Comparison of ENCODE assay signal across 10 cellular contexts in the genomic region with DNA sequence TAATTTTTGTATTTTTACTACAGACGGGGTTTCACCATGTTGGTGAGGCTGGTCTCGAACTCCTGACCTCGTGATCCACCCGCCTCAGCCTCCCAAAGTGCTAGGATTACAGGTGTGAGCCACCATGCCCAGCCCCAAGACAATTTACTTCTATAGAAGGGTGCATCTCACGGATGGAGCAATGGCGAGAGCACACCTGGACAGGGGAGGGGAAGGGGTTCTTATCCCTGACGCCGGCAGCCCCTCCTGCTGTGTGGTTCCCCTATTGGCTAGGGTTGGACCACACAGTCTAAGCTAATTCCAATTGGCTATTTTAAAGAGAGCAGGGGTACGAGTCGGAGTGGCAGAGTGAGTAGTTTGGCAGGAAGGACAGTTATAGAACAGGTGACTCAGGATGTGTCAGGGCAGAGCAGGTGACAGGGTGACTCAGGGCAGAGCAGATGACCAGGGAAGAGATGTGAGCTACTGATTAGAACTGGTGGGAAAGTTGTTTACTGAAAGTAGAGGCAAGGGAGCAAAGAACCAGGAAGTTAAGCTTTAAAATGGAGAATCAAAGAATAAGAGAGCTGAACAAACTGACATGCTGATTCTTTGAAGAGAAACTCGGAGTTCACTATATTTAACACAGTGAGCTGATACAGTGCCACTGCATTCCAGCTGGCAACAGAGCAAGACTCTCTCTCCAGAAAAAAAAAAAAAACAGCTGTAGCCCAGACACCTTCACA. TPM values are rescaled to one million over a fixed set of nuclear protein-coding genes. Genes with fewer than 3 reads are reported as not detected.
DNase-seq lines count a peak whose midpoint lies in the region; FAIRE-seq and TF ChIP-seq lines count a peak whose summit lies in the region.
"Had no signal": no experiment of that assay in that cellular context is flagged by ENCODE, and none has a peak within 500 bp of the region (broad histone marks: within the 10 kb centered on the region; RNA-seq: fewer than 3 reads in every experiment).

No MANE protein-coding gene starts in this region.

- no peak overlapping the region for H3K27ac ChIP-seq in H1 (ENCODE audit: low read depth, low read length)
- no peak overlapping the region for H3K27ac ChIP-seq in osteoblast (ENCODE audit: low read depth, low read length)
- no peak overlapping the region for H3K27ac ChIP-seq in neural progenitor cell

- H3K4me3 ChIP-seq in H1 (ENCODE audit: extremely low read depth in 1 of 4, insufficient read depth in 2 of 4, low read depth in 3 of 4, low read length in 4 of 4): no peak overlapping the region
- no peak overlapping the region for H3K4me3 ChIP-seq in osteoblast (ENCODE audit: insufficient read depth, low read length)
- H3K4me3 ChIP-seq in neural progenitor cell: no peak overlapping the region

- POLR2A ChIA-PET in H1 (lab: Charles Lee; ENCODE audit: partially characterized antibody): interaction anchor here (0.8 kb wide), 1 partner anchor 9 kb away, joined by 3 read pairs; no protein-coding TSS in a partner anchor

- peaks cover 10% of the 10 kb centered on the region for H3K4me1 Mint-ChIP-seq in neural progenitor cell

- H3K36me3 ChIP-seq in H1 (ENCODE audit: control insufficient read depth in 2 of 4, insufficient read depth in 4 of 4, low read length in 3 of 4) (no peaks in the 10 kb centered on the region), osteoblast (ENCODE audit: insufficient read depth, low read length) (no peaks in the 10 kb centered on the region), neural progenitor cell (no peaks in the 10 kb centered on the region)

- 79% methylated on average over 11 of the region's 11 CpGs; no CpG with 5 or more reads in 1 of the 2 experiments for WGBS in H1 (ENCODE audit: extremely low coverage in 1 of 2, insufficient coverage in 1 of 2, insufficient read length in 1 of 2, insufficient replicate concordance in 2 of 2, low coverage in 1 of 2, low lambda C conversion rate in 2 of 2, missing lambda C conversion rate in 1 of 2), 2 experiments

- no peaks in the 10 kb centered on the region for H3K9me3 Mint-ChIP-seq in neural progenitor cell

- no peak overlapping the region for H3K4me2 ChIP-seq in H1 (ENCODE audit: insufficient read depth in 1 of 2, low read depth in 2 of 2, low read length in 2 of 2)
- H3K4me2 ChIP-seq in osteoblast (ENCODE audit: insufficient read depth, low read length): peak overlapping the region; percentile 28
- no peak overlapping the region for H3K4me2 ChIP-seq in neural progenitor cell

- no peak for TF ChIP-seq RAD21 in H1 (IDR thresholded peaks at IDR 0.05 in 1 of 2, conservative IDR thresholded peaks at IDR 0.05 in 1 of 2; ENCODE audit: low read depth in 2 of 2, low read length in 2 of 2)

- no peak overlapping the region for H3K4ac ChIP-seq in H1 (replicated peaks; ENCODE audit: insufficient read length, low read depth, low read length)

- CTCF ChIA-PET in H1 (lab: Charles Lee; ENCODE audit: partially characterized antibody): interaction anchor here (0.7 to 1.6 kb wide), 5 partner anchors 9 to 813 kb away, joined by 3 to 5 read pairs (median 4); no protein-coding TSS in a partner anchor

- H4K91ac ChIP-seq in H1 (replicated peaks; ENCODE audit: insufficient read length, low read length): no peak overlapping the region

- H3K18ac ChIP-seq in H1 (ENCODE audit: extremely low read depth, low read length): no peak overlapping the region

- H3K79me2 ChIP-seq in H1 (ENCODE audit: control insufficient read depth in 1 of 2, insufficient read depth in 2 of 2, low read length in 2 of 2): no peaks in the 10 kb centered on the region
- H3K79me2 ChIP-seq in osteoblast (ENCODE audit: insufficient read depth, low read length): no peaks in the 10 kb centered on the region
- H3K79me2 ChIP-seq in neural progenitor cell (ENCODE audit: low read depth): no peaks in the 10 kb centered on the region

- TF ChIP-seq EP300 in H1 (IDR thresholded peaks at IDR 0.05; ENCODE audit: borderline replicate concordance in 1 of 2, low read depth in 2 of 2, low read length in 2 of 2): no peak

- H4K5ac ChIP-seq in H1 (ENCODE audit: insufficient read length, low read depth, low read length): no peak overlapping the region

- H3K14ac ChIP-seq in H1 (ENCODE audit: insufficient read length): no peak overlapping the region

- no peaks in the 10 kb centered on the region for H3K36me3 Mint-ChIP-seq in neural progenitor cell

- TF ChIP-seq CTCF in H1 (IDR thresholded peaks at IDR 0.05; ENCODE audit: control extremely low read depth in 1 of 3, insufficient read depth in 1 of 3, low read depth in 1 of 3, low read length in 3 of 3) (no peak), osteoblast (IDR thresholded peaks at IDR 0.05; ENCODE audit: extremely low read depth, low read depth, low read length) (no peak), neural progenitor cell (IDR thresholded peaks at IDR 0.05) (no peak)

- no peak overlapping the region for H2BK20ac ChIP-seq in H1 (ENCODE audit: low read length)

- H2BK5ac ChIP-seq in H1 (ENCODE audit: low read depth, low read length): no peak overlapping the region

- no peak overlapping the region for H3K56ac ChIP-seq in H1 (replicated peaks; ENCODE audit: insufficient read length, low read depth, low read length)

- DNase-seq in EL (peak; percentile 58), NCI-H2029 treated with DMSO at 0.1 percent for 48 hours (lab: John Stamatoyannopoulos, UW) (peak; percentile 46), H1 (ENCODE audit: low read depth in 1 of 2, low spot score in 2 of 2) (no peak), osteoblast (ENCODE audit: insufficient read length, low spot score, missing footprints) (no peak), NCI-H1092 treated with DMSO at 0.1 percent for 48 hours (lab: John Stamatoyannopoulos, UW) (no peak), NCI-H1105 (lab: John Stamatoyannopoulos, UW) (no peak), neural progenitor cell (ENCODE audit: low spot score) (no peak), DMS114 treated with DMSO at 0.1 percent for 48 hours (lab: John Stamatoyannopoulos, UW; ENCODE audit: unreplicated experiment) (no peak)
- DNase-seq: NCI-H524 treated with DMSO at 0.1 percent for 48 hours had no signal

- no peaks in the 10 kb centered on the region for H4K20me1 ChIP-seq in H1 (replicated peaks in 1 of 2; ENCODE audit: control insufficient read depth in 1 of 2, insufficient read depth in 2 of 2, low read length in 2 of 2)
- H4K20me1 ChIP-seq in osteoblast (ENCODE audit: insufficient read depth, low read length): no peaks in the 10 kb centered on the region
- H4K20me1 ChIP-seq in neural progenitor cell (ENCODE audit: low read depth): no peaks in the 10 kb centered on the region

- H3F3A ChIP-seq in neural progenitor cell (ENCODE audit: low read depth): no peaks in the 10 kb centered on the region

- no peak overlapping the region for H3K4me3 Mint-ChIP-seq in neural progenitor cell

- FAIRE-seq in H1 (lab: Jason Lieb, UNC): no peak
- FAIRE-seq: colon had no signal

- H2BK12ac ChIP-seq in H1 (ENCODE audit: low read depth, low read length): peak overlapping the region; percentile 27; the same call in 1 of the 2 replicates

- H3K27me3 ChIP-seq in H1 (replicated peaks in 1 of 4; ENCODE audit: control insufficient read depth in 3 of 4, extremely low read depth in 1 of 4, insufficient read depth in 3 of 4, low read length in 3 of 4) (peaks cover 0 to under 1% (median under 1%) of the 10 kb centered on the region in 4 experiments; a peak in 1 of 7 replicates), osteoblast (ENCODE audit: insufficient read depth, low read length) (peaks cover 24% of the 10 kb centered on the region), neural progenitor cell (peaks cover 32% of the 10 kb centered on the region)

- no peak overlapping the region for H3K27ac Mint-ChIP-seq in neural progenitor cell

- H3K79me1 ChIP-seq in H1 (ENCODE audit: low read depth, low read length): no peaks in the 10 kb centered on the region; the same call in 1 of the 2 replicates

- no peak overlapping the region for H2AK5ac ChIP-seq in H1 (ENCODE audit: low read depth, low read length)

- H2BK15ac ChIP-seq in H1 (ENCODE audit: low read length): no peak overlapping the region

- no peak overlapping the region for H2BK120ac ChIP-seq in H1 (replicated peaks; ENCODE audit: low read depth, low read length)

- TF ChIP-seq POLR2A in H1 (IDR thresholded peaks at IDR 0.05; ENCODE audit: control extremely low read depth in 1 of 2, low read depth in 2 of 2, low read length in 2 of 2): no peak

- H3K9me3 ChIP-seq in H1 (ENCODE audit: insufficient read depth in 2 of 2, low read depth in 1 of 2, low read length in 1 of 2): no peaks in the 10 kb centered on the region
- H3K9me3 ChIP-seq in osteoblast (ENCODE audit: low read depth, low read length): no peaks in the 10 kb centered on the region
- H3K9me3 ChIP-seq in neural progenitor cell (ENCODE audit: low read depth): no peaks in the 10 kb centered on the region

- no peak overlapping the region for H3K9ac ChIP-seq in H1 (replicated peaks in 1 of 4; ENCODE audit: extremely low read depth in 1 of 4, low read depth in 3 of 4, low read length in 3 of 4)
- H3K9ac ChIP-seq in neural progenitor cell: no peak overlapping the region

- H3K23me2 ChIP-seq in H1 (ENCODE audit: low read depth, low read length): peaks cover 2% of the 10 kb centered on the region; the same call in 1 of the 2 replicates

- H3K4me1 ChIP-seq in H1 (replicated peaks in 1 of 4; ENCODE audit: control insufficient read depth in 3 of 4, insufficient read depth in 4 of 4, low read length in 3 of 4) (peaks cover 0 to 10% (median 5%) of the 10 kb centered on the region in 4 experiments; a peak in 4 of 7 replicates), osteoblast (ENCODE audit: insufficient read depth, low read length) (peaks cover 9% of the 10 kb centered on the region), neural progenitor cell (peaks cover 3% of the 10 kb centered on the region)

- H3K27me3 Mint-ChIP-seq in neural progenitor cell (ENCODE audit: insufficient read depth, low read depth): peaks cover 15% of the 10 kb centered on the region

- no peak overlapping the region for H3K23ac ChIP-seq in H1 (ENCODE audit: insufficient read length)

- no peak overlapping the region for H4K8ac ChIP-seq in H1 (ENCODE audit: extremely low read depth, insufficient read depth, low read length)

- H2AFZ ChIP-seq in H1 (ENCODE audit: low read length) (no peak overlapping the region), osteoblast (ENCODE audit: low read length) (peak overlapping the region; percentile 78), neural progenitor cell (replicated peaks) (no peak overlapping the region)

RNA-seq across cellular contexts. Expression of a gene that starts 12.6 kb away (rescaled TPM):
- total RNA-seq in H1 (2021; fragmentation: NEBNext Ultra II Directional; extraction: Animal tissue kit (Norgen Biotek cat#: 25700)): 268 and 272 TPM in 2 replicates
- 148 and 162 TPM in 2 replicates for polyA plus RNA-seq in H1 (2011; rRNA removed)
- polyA plus RNA-seq in H1 (2011; cell fraction: cytosol; rRNA removed): 142 TPM
- polyA plus RNA-seq in H1 (2011; cell fraction: nucleus; rRNA removed): 143 TPM
- 186 to 197 TPM (median 190 TPM) in 4 replicates for polyA plus RNA-seq in H1 (2012, experiment 1 of 2)
- 278 TPM for polyA plus RNA-seq in H1 (2012, experiment 2 of 2)
- 202 TPM for polyA plus RNA-seq in H1 (2013, experiment 1 of 2)
- polyA plus RNA-seq in H1 (2013, experiment 2 of 2): 204 TPM
- 87.2 and 89.0 TPM in 2 replicates for polyA minus RNA-seq in H1 (2011; rRNA and poly(A)+ RNA removed)
- 84.7 TPM for polyA minus RNA-seq in H1 (2011; cell fraction: cytosol; rRNA and poly(A)+ RNA removed)
- polyA minus RNA-seq in H1 (2011; cell fraction: nucleus; rRNA and poly(A)+ RNA removed): 99.4 TPM
- 37.1 and 49.2 TPM in 2 replicates for total RNA-seq in osteoblast
- total RNA-seq in neural progenitor cell (ENCODE audit: low replicate concordance): 184 and 239 TPM in 2 replicates

RNA-seq across cellular contexts. Expression of a gene that starts 36.6 kb away (rescaled TPM):
- 6.8 and 7.9 TPM in 2 replicates for total RNA-seq in H1 (2021; fragmentation: NEBNext Ultra II Directional; extraction: Animal tissue kit (Norgen Biotek cat#: 25700))
- polyA plus RNA-seq in H1 (2011; rRNA removed): 2.9 and 6.3 TPM in 2 replicates
- polyA plus RNA-seq in H1 (2011; cell fraction: cytosol; rRNA removed): 4.8 TPM
- 33.8 TPM for polyA plus RNA-seq in H1 (2011; cell fraction: nucleus; rRNA removed)
- 4.5 to 6.4 TPM (median 5.6 TPM) in 4 replicates for polyA plus RNA-seq in H1 (2012, experiment 1 of 2)
- polyA plus RNA-seq in H1 (2012, experiment 2 of 2): 2.6 TPM
- 5.0 TPM for polyA plus RNA-seq in H1 (2013, experiment 1 of 2)
- polyA plus RNA-seq in H1 (2013, experiment 2 of 2): 3.4 TPM
- polyA minus RNA-seq in H1 (2011; rRNA and poly(A)+ RNA removed): 2.0 and 2.1 TPM in 2 replicates
- polyA minus RNA-seq in H1 (2011; cell fraction: cytosol; rRNA and poly(A)+ RNA removed): 5.7 TPM
- polyA minus RNA-seq in H1 (2011; cell fraction: nucleus; rRNA and poly(A)+ RNA removed): 11.1 TPM
- total RNA-seq in osteoblast (under 0.01 and 0.29 TPM in 2 replicates), neural progenitor cell (ENCODE audit: low replicate concordance) (0.34 and 4.0 TPM in 2 replicates)

RNA-seq across cellular contexts. Expression of a gene that starts 41.0 kb away (rescaled TPM):
- total RNA-seq in H1 (2021; fragmentation: NEBNext Ultra II Directional; extraction: Animal tissue kit (Norgen Biotek cat#: 25700)): not detected in 2 replicates
- polyA plus RNA-seq in H1 (2011; rRNA removed): 0.26 and 0.61 TPM in 2 replicates
- 0.62 TPM for polyA plus RNA-seq in H1 (2011; cell fraction: cytosol; rRNA removed)
- polyA plus RNA-seq in H1 (2011; cell fraction: nucleus; rRNA removed): 8.5 TPM
- 0.42 to 1.1 TPM (median 0.70 TPM) in 4 replicates for polyA plus RNA-seq in H1 (2012, experiment 1 of 2)
- polyA plus RNA-seq in H1 (2012, experiment 2 of 2): 0.18 TPM
- 0.36 TPM for polyA plus RNA-seq in H1 (2013, experiment 1 of 2)
- polyA plus RNA-seq in H1 (2013, experiment 2 of 2): 0.17 TPM
- polyA minus RNA-seq in H1 (2011; rRNA and poly(A)+ RNA removed): 0.28 TPM in 1 of 2 replicates, not detected in the other
- polyA minus RNA-seq in H1 (2011; cell fraction: cytosol; rRNA and poly(A)+ RNA removed): not detected
- not detected for polyA minus RNA-seq in H1 (2011; cell fraction: nucleus; rRNA and poly(A)+ RNA removed)
- total RNA-seq in osteoblast (not detected in 2 replicates), neural progenitor cell (ENCODE audit: low replicate concordance) (not detected in 2 replicates)

RNA-seq across cellular contexts. Expression of a gene that starts 54.8 kb away (rescaled TPM):
- total RNA-seq in H1 (2021; fragmentation: NEBNext Ultra II Directional; extraction: Animal tissue kit (Norgen Biotek cat#: 25700)): 45.9 and 52.3 TPM in 2 replicates
- 43.1 and 66.0 TPM in 2 replicates for polyA plus RNA-seq in H1 (2011; rRNA removed)
- polyA plus RNA-seq in H1 (2011; cell fraction: cytosol; rRNA removed): 60.3 TPM
- polyA plus RNA-seq in H1 (2011; cell fraction: nucleus; rRNA removed): 46.0 TPM
- 31.8 to 57.4 TPM (median 53.2 TPM) in 4 replicates for polyA plus RNA-seq in H1 (2012, experiment 1 of 2)
- polyA plus RNA-seq in H1 (2012, experiment 2 of 2): 37.5 TPM
- 25.0 TPM for polyA plus RNA-seq in H1 (2013, experiment 1 of 2)
- 26.0 TPM for polyA plus RNA-seq in H1 (2013, experiment 2 of 2)
- polyA minus RNA-seq in H1 (2011; rRNA and poly(A)+ RNA removed): 10.2 and 10.8 TPM in 2 replicates
- polyA minus RNA-seq in H1 (2011; cell fraction: cytosol; rRNA and poly(A)+ RNA removed): 31.2 TPM
- 19.7 TPM for polyA minus RNA-seq in H1 (2011; cell fraction: nucleus; rRNA and poly(A)+ RNA removed)
- total RNA-seq in osteoblast: 53.6 and 57.8 TPM in 2 replicates
- total RNA-seq in neural progenitor cell (ENCODE audit: low replicate concordance): 22.4 and 60.6 TPM in 2 replicates

RNA-seq across cellular contexts. Expression of a gene that starts 54.9 kb away (rescaled TPM):
- total RNA-seq in H1 (2021; fragmentation: NEBNext Ultra II Directional; extraction: Animal tissue kit (Norgen Biotek cat#: 25700)): 25.2 and 26.2 TPM in 2 replicates
- 51.2 and 73.3 TPM in 2 replicates for polyA plus RNA-seq in H1 (2011; rRNA removed)
- 45.7 TPM for polyA plus RNA-seq in H1 (2011; cell fraction: cytosol; rRNA removed)
- 73.3 TPM for polyA plus RNA-seq in H1 (2011; cell fraction: nucleus; rRNA removed)
- polyA plus RNA-seq in H1 (2012, experiment 1 of 2): 21.7 to 30.2 TPM (median 28.6 TPM) in 4 replicates
- 17.9 TPM for polyA plus RNA-seq in H1 (2012, experiment 2 of 2)
- 22.1 TPM for polyA plus RNA-seq in H1 (2013, experiment 1 of 2)
- polyA plus RNA-seq in H1 (2013, experiment 2 of 2): 23.7 TPM
- 9.9 and 10.5 TPM in 2 replicates for polyA minus RNA-seq in H1 (2011; rRNA and poly(A)+ RNA removed)
- polyA minus RNA-seq in H1 (2011; cell fraction: cytosol; rRNA and poly(A)+ RNA removed): 9.3 TPM
- polyA minus RNA-seq in H1 (2011; cell fraction: nucleus; rRNA and poly(A)+ RNA removed): 13.4 TPM
- total RNA-seq in osteoblast (67.8 and 69.1 TPM in 2 replicates), neural progenitor cell (ENCODE audit: low replicate concordance) (11.8 and 22.7 TPM in 2 replicates)

Comparison
In these comparisons a context has a peak if more than half of its experiments do, and no peak if none do; other contexts are left out.
1. DNase-seq: peak in EL (single experiment) and NCI-H2029 treated with DMSO at 0.1 percent for 48 hours (single experiment); none in H1 (0 of 2), osteoblast (single experiment), NCI-H1092 treated with DMSO at 0.1 percent for 48 hours (single experiment), NCI-H1105 (single experiment), neural progenitor cell (single experiment) and DMS114 treated with DMSO at 0.1 percent for 48 hours (single experiment).